1 cellular context compared by ENCODE assay signal in the genomic region with DNA sequence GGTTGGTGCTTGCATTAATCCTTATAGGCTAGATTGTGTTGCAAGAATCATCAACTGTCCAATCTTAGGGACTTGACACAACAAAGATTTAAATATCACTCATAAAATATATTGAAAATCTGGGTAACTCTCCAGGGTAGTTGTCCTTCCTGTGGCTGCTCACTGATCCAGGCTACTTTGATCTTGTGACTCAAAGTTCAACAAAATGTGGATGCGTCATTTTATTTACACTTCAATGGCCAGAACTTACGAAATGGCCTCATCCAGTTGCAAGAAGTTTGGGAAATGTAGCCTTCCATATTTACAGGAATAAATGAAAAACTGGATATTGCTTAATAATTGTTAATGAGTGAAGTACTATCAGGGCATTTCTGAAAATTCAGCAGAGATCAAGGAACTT.
A peak's percentile ranks its signal among the peaks of the same experiment; 100 is the strongest.
TF ChIP-seq lines count a peak whose summit lies in the region.

No MANE protein-coding gene starts in this region.

TF ChIP-seq in HepG2, 621 proteins besides CTCF, POLR2A, EP300 and RAD21 (continued from another document and continues in another):
- TF ChIP-seq SKIL (CRISPR knock-in tag; IDR thresholded peaks at IDR 0.05; ENCODE audit: borderline replicate concordance) (no peak), ZNF703 (CRISPR knock-in tag; IDR thresholded peaks at IDR 0.05; ENCODE audit: borderline replicate concordance) (no peak), ZNF614 (CRISPR knock-in tag; IDR thresholded peaks at IDR 0.05; ENCODE audit: borderline replicate concordance) (0 out of 2 replicates have a peak, but pooled peaks have one; percentile 51), RFX1 (IDR thresholded peaks at IDR 0.05) (no peak), ZNF790 (CRISPR knock-in tag; IDR thresholded peaks at IDR 0.05; ENCODE audit: borderline replicate concordance) (no peak), CAMTA2 (CRISPR knock-in tag; IDR thresholded peaks at IDR 0.05; ENCODE audit: borderline replicate concordance) (no peak), TOE1 (CRISPR knock-in tag; IDR thresholded peaks at IDR 0.05) (no peak), ESRRA (CRISPR knock-in tag; IDR thresholded peaks at IDR 0.05; ENCODE audit: low read depth) (no peak), ZNF839 (CRISPR knock-in tag; IDR thresholded peaks at IDR 0.05; ENCODE audit: borderline replicate concordance) (no peak), SMARCE1 (IDR thresholded peaks at IDR 0.05; ENCODE audit: borderline replicate concordance) (no peak), KAT7 (CRISPR knock-in tag; IDR thresholded peaks at IDR 0.05; ENCODE audit: borderline replicate concordance) (no peak), NR2F1 (CRISPR knock-in tag; IDR thresholded peaks at IDR 0.05) (no peak), CENPT (CRISPR knock-in tag; IDR thresholded peaks at IDR 0.05; ENCODE audit: low read depth) (no peak), TFE3 (CRISPR knock-in tag; IDR thresholded peaks at IDR 0.05) (peak; percentile 85), ZNF552 (CRISPR knock-in tag; IDR thresholded peaks at IDR 0.05; ENCODE audit: borderline replicate concordance) (no peak), HHEX (CRISPR knock-in tag; IDR thresholded peaks at IDR 0.05) (no peak), ZNF331 (CRISPR knock-in tag; IDR thresholded peaks at IDR 0.05) (no peak; the same call in 1 of the 2 replicates), MED13 (CRISPR knock-in tag; IDR thresholded peaks at IDR 0.05) (no peak), ZNF263 (CRISPR knock-in tag; IDR thresholded peaks at IDR 0.05) (no peak), ZNF607 (CRISPR knock-in tag; IDR thresholded peaks at IDR 0.05; ENCODE audit: borderline replicate concordance) (no peak), FOXK1 (CRISPR knock-in tag; IDR thresholded peaks at IDR 0.05; ENCODE audit: borderline replicate concordance, low read depth) (peak; percentile 82; the same call in 1 of the 2 replicates), MTA3 (CRISPR knock-in tag; IDR thresholded peaks at IDR 0.05) (no peak), ZFP91 (CRISPR knock-in tag; IDR thresholded peaks at IDR 0.05; ENCODE audit: borderline replicate concordance) (no peak), ZMAT3 (CRISPR knock-in tag; conservative IDR thresholded peaks at IDR 0.05) (no peak), ZBTB42 (CRISPR knock-in tag; IDR thresholded peaks at IDR 0.05) (no peak), ZNF678 (CRISPR knock-in tag; IDR thresholded peaks at IDR 0.05) (no peak), U2AF2 (IDR thresholded peaks at IDR 0.05; ENCODE audit: low read depth, low read length) (no peak), CENPX (CRISPR knock-in tag; IDR thresholded peaks at IDR 0.05) (no peak), MXD3 (CRISPR knock-in tag; IDR thresholded peaks at IDR 0.05) (no peak), SOX5 (CRISPR knock-in tag; IDR thresholded peaks at IDR 0.05; ENCODE audit: borderline replicate concordance) (peak; percentile 65; the same call in 1 of the 2 replicates), NCOA2 (CRISPR knock-in tag; IDR thresholded peaks at IDR 0.05) (peak; percentile 80; the same call in 1 of the 2 replicates), ZNF3 (CRISPR knock-in tag; IDR thresholded peaks at IDR 0.05) (peak; percentile 53; the same call in 1 of the 2 replicates)
- TF ChIP-seq, protein P1, sequence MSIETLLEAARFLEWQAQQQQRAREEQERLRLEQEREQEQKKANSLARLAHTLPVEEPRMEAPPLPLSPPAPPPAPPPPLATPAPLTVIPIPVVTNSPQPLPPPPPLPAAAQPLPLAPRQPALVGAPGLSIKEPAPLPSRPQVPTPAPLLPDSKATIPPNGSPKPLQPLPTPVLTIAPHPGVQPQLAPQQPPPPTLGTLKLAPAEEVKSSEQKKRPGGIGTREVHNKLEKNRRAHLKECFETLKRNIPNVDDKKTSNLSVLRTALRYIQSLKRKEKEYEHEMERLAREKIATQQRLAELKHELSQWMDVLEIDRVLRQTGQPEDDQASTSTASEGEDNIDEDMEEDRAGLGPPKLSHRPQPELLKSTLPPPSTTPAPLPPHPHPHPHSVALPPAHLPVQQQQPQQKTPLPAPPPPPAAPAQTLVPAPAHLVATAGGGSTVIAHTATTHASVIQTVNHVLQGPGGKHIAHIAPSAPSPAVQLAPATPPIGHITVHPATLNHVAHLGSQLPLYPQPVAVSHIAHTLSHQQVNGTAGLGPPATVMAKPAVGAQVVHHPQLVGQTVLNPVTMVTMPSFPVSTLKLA (IDR thresholded peaks at IDR 0.05) = no peak
- TF ChIP-seq, protein P2, sequence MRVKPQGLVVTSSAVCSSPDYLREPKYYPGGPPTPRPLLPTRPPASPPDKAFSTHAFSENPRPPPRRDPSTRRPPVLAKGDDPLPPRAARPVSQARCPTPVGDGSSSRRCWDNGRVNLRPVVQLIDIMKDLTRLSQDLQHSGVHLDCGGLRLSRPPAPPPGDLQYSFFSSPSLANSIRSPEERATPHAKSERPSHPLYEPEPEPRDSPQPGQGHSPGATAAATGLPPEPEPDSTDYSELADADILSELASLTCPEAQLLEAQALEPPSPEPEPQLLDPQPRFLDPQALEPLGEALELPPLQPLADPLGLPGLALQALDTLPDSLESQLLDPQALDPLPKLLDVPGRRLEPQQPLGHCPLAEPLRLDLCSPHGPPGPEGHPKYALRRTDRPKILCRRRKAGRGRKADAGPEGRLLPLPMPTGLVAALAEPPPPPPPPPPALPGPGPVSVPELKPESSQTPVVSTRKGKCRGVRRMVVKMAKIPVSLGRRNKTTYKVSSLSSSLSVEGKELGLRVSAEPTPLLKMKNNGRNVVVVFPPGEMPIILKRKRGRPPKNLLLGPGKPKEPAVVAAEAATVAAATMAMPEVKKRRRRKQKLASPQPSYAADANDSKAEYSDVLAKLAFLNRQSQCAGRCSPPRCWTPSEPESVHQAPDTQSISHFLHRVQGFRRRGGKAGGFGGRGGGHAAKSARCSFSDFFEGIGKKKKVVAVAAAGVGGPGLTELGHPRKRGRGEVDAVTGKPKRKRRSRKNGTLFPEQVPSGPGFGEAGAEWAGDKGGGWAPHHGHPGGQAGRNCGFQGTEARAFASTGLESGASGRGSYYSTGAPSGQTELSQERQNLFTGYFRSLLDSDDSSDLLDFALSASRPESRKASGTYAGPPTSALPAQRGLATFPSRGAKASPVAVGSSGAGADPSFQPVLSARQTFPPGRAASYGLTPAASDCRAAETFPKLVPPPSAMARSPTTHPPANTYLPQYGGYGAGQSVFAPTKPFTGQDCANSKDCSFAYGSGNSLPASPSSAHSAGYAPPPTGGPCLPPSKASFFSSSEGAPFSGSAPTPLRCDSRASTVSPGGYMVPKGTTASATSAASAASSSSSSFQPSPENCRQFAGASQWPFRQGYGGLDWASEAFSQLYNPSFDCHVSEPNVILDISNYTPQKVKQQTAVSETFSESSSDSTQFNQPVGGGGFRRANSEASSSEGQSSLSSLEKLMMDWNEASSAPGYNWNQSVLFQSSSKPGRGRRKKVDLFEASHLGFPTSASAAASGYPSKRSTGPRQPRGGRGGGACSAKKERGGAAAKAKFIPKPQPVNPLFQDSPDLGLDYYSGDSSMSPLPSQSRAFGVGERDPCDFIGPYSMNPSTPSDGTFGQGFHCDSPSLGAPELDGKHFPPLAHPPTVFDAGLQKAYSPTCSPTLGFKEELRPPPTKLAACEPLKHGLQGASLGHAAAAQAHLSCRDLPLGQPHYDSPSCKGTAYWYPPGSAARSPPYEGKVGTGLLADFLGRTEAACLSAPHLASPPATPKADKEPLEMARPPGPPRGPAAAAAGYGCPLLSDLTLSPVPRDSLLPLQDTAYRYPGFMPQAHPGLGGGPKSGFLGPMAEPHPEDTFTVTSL (CRISPR knock-in tag; IDR thresholded peaks at IDR 0.05; ENCODE audit: borderline replicate concordance) = peak; percentile 94; the same call in 1 of the 2 replicates
- TF ChIP-seq, protein P3, sequence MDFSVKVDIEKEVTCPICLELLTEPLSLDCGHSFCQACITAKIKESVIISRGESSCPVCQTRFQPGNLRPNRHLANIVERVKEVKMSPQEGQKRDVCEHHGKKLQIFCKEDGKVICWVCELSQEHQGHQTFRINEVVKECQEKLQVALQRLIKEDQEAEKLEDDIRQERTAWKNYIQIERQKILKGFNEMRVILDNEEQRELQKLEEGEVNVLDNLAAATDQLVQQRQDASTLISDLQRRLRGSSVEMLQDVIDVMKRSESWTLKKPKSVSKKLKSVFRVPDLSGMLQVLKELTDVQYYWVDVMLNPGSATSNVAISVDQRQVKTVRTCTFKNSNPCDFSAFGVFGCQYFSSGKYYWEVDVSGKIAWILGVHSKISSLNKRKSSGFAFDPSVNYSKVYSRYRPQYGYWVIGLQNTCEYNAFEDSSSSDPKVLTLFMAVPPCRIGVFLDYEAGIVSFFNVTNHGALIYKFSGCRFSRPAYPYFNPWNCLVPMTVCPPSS (IDR thresholded peaks at IDR 0.05) = no peak
- TF ChIP-seq, protein P4, sequence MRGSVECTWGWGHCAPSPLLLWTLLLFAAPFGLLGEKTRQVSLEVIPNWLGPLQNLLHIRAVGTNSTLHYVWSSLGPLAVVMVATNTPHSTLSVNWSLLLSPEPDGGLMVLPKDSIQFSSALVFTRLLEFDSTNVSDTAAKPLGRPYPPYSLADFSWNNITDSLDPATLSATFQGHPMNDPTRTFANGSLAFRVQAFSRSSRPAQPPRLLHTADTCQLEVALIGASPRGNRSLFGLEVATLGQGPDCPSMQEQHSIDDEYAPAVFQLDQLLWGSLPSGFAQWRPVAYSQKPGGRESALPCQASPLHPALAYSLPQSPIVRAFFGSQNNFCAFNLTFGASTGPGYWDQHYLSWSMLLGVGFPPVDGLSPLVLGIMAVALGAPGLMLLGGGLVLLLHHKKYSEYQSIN (CRISPR knock-in tag; IDR thresholded peaks at IDR 0.05; ENCODE audit: borderline replicate concordance) = no peak
- TF ChIP-seq, protein P5, sequence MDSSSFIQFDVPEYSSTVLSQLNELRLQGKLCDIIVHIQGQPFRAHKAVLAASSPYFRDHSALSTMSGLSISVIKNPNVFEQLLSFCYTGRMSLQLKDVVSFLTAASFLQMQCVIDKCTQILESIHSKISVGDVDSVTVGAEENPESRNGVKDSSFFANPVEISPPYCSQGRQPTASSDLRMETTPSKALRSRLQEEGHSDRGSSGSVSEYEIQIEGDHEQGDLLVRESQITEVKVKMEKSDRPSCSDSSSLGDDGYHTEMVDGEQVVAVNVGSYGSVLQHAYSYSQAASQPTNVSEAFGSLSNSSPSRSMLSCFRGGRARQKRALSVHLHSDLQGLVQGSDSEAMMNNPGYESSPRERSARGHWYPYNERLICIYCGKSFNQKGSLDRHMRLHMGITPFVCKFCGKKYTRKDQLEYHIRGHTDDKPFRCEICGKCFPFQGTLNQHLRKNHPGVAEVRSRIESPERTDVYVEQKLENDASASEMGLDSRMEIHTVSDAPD (CRISPR knock-in tag; IDR thresholded peaks at IDR 0.05) = no peak
- TF ChIP-seq, protein P6, sequence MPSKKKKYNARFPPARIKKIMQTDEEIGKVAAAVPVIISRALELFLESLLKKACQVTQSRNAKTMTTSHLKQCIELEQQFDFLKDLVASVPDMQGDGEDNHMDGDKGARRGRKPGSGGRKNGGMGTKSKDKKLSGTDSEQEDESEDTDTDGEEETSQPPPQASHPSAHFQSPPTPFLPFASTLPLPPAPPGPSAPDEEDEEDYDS (CRISPR knock-in tag; IDR thresholded peaks at IDR 0.05) = no peak
- TF ChIP-seq, protein P7, sequence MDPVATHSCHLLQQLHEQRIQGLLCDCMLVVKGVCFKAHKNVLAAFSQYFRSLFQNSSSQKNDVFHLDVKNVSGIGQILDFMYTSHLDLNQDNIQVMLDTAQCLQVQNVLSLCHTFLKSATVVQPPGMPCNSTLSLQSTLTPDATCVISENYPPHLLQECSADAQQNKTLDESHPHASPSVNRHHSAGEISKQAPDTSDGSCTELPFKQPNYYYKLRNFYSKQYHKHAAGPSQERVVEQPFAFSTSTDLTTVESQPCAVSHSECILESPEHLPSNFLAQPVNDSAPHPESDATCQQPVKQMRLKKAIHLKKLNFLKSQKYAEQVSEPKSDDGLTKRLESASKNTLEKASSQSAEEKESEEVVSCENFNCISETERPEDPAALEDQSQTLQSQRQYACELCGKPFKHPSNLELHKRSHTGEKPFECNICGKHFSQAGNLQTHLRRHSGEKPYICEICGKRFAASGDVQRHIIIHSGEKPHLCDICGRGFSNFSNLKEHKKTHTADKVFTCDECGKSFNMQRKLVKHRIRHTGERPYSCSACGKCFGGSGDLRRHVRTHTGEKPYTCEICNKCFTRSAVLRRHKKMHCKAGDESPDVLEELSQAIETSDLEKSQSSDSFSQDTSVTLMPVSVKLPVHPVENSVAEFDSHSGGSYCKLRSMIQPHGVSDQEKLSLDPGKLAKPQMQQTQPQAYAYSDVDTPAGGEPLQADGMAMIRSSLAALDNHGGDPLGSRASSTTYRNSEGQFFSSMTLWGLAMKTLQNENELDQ (CRISPR knock-in tag; IDR thresholded peaks at IDR 0.05; ENCODE audit: borderline replicate concordance) = no peak
